Comparison of ENCODE assay signal across 8 cellular contexts in genomic region chr2:61176755-61177726, GRCh38. TPM values are rescaled to one million over a fixed set of nuclear protein-coding genes. Genes with fewer than 3 reads are reported as not detected.
DNase-seq lines count a peak whose midpoint lies in the region; ATAC-seq and TF ChIP-seq lines count a peak whose summit lies in the region.

No MANE protein-coding gene starts in this region.

- H3K36me3 Mint-ChIP-seq in H9 (ENCODE audit: insufficient read depth in 1 of 3, low read depth in 3 of 3) (peaks cover 22 to 29% (median 27%) of the 10 kb centered on the region in 3 experiments; a peak in 6 of 7 replicates), nephron progenitor cell (ENCODE audit: low read depth) (peaks cover 24% of the 10 kb centered on the region)
- H3K36me3 Mint-ChIP-seq in stimulated activated naive CD8-positive, alpha-beta T cell treated with anti-CD3 and anti-CD28 coated beads, Interleukin-15, Interleukin-2, amounts not matched to agents 100 ng/mL and 50 ng/mL, for 24 hours (ENCODE audit: low read depth) = peaks cover 31% of the 10 kb centered on the region

- H3K4me3 Mint-ChIP-seq in H9 (peak overlapping the region; percentile 82 to 86), nephron progenitor cell (peak overlapping the region; percentile 89)
- peak overlapping the region; percentile 95 for H3K4me3 Mint-ChIP-seq in stimulated activated naive CD8-positive, alpha-beta T cell treated with anti-CD3 and anti-CD28 coated beads, Interleukin-15, Interleukin-2, amounts not matched to agents 100 ng/mL and 50 ng/mL, for 24 hours

- H3K27me3 Mint-ChIP-seq in H9 (ENCODE audit: low read depth) (peaks cover 36% of the 10 kb centered on the region), nephron progenitor cell (ENCODE audit: low read depth, poor library complexity) (peaks cover 25% of the 10 kb centered on the region)
- no peaks in the 10 kb centered on the region for H3K27me3 Mint-ChIP-seq in stimulated activated naive CD8-positive, alpha-beta T cell treated with anti-CD3 and anti-CD28 coated beads, Interleukin-15, Interleukin-2, amounts not matched to agents 100 ng/mL and 50 ng/mL, for 24 hours

- H2AFZ ChIP-seq in H9 (ENCODE audit: low read length) = no peak overlapping the region

- peak; percentile 83 for ATAC-seq in RWPE2 (ENCODE audit: low read depth)

- no peak overlapping the region for H3K23ac ChIP-seq in H9 (ENCODE audit: insufficient read length, low read depth, low read length)

- no peak overlapping the region for H2BK15ac ChIP-seq in H9 (ENCODE audit: low read depth, low read length)

- DNase-seq in GDM1 (lab: John Stamatoyannopoulos, UW) (peak; percentile 92), H9 (peak; percentile 96), M059J (ENCODE audit: low read depth) (peak; percentile 90), RWPE2 (ENCODE audit: low spot score) (peak; percentile 92), fibroblast of the aortic adventitia (ENCODE audit: low read depth) (peak; percentile 89), nephron progenitor cell (peak; percentile 97)
- DNase-seq in activated effector memory CD4-positive, alpha-beta T cell treated with Interleukin-2 at 50 U/mL for 16 hours = peak; percentile 95

- H3K4me1 ChIP-seq in H9 (ENCODE audit: insufficient read depth, low read length) (peaks cover 4% of the 10 kb centered on the region; the same call in 1 of the 2 replicates), RWPE2 (ENCODE audit: insufficient read depth, poor library complexity, severe bottlenecking) (peaks cover 26% of the 10 kb centered on the region)

- H4K91ac ChIP-seq in H9 (ENCODE audit: insufficient read length, low read depth, low read length) = no peak overlapping the region

- peak overlapping the region; percentile 50 for H3K4me3 ChIP-seq in RWPE2 (ENCODE audit: severe bottlenecking)
- H3K4me3 ChIP-seq in fibroblast of the aortic adventitia (ENCODE audit: low read depth, low read length) = peak overlapping the region; percentile 82

- peak overlapping the region; percentile 1 to 92 (median 59); a peak in 4 of 7 replicates for H3K27ac Mint-ChIP-seq in H9
- H3K27ac Mint-ChIP-seq in nephron progenitor cell = peak overlapping the region; percentile 27
- H3K27ac Mint-ChIP-seq in stimulated activated naive CD8-positive, alpha-beta T cell treated with anti-CD3 and anti-CD28 coated beads, Interleukin-15, Interleukin-2, amounts not matched to agents 100 ng/mL and 50 ng/mL, for 24 hours = peak overlapping the region; percentile 90

- H3K4ac ChIP-seq in H9 (ENCODE audit: low read depth, low read length) = no peak overlapping the region

- H4K8ac ChIP-seq in H9 (replicated peaks; ENCODE audit: insufficient read length, low read depth, low read length) = no peak overlapping the region

- no peak overlapping the region for H2BK20ac ChIP-seq in H9 (ENCODE audit: low read depth, low read length, poor library complexity, severe bottlenecking)

- peaks cover 33% of the 10 kb centered on the region for H3K36me3 ChIP-seq in RWPE2 (ENCODE audit: low read depth)

- H3K18ac ChIP-seq in H9 (ENCODE audit: insufficient read length, low read depth, low read length) = peak overlapping the region; percentile 97

- peak overlapping the region; percentile 96 for H3K14ac ChIP-seq in H9 (ENCODE audit: insufficient read depth, low read length)

- H3K23me2 ChIP-seq in H9 (ENCODE audit: insufficient read length, low read depth, low read length, poor library complexity, severe bottlenecking) = peaks cover 14% of the 10 kb centered on the region

- H3K56ac ChIP-seq in H9 (ENCODE audit: insufficient read length, low read depth, low read length) = no peak overlapping the region

- H4K20me1 ChIP-seq in H9 (ENCODE audit: control insufficient read depth, insufficient read depth, insufficient read length) = no peaks in the 10 kb centered on the region

- H2AK5ac ChIP-seq in H9 (ENCODE audit: insufficient read length, low read length) = no peak overlapping the region

- H3K4me1 Mint-ChIP-seq in H9 (peaks cover 32 to 33% of the 10 kb centered on the region in 2 experiments), nephron progenitor cell (peaks cover 54% of the 10 kb centered on the region)
- H3K4me1 Mint-ChIP-seq in stimulated activated naive CD8-positive, alpha-beta T cell treated with anti-CD3 and anti-CD28 coated beads, Interleukin-15, Interleukin-2, amounts not matched to agents 100 ng/mL and 50 ng/mL, for 24 hours (ENCODE audit: low read depth) = peaks cover 50% of the 10 kb centered on the region

- H4K5ac ChIP-seq in H9 (ENCODE audit: insufficient read length, low read depth, low read length) = no peak overlapping the region

- no CpG with 5 or more reads among the region's 111 CpGs for WGBS in H9 (ENCODE audit: extremely low coverage, insufficient read length, low lambda C conversion rate)

- H3K4me2 ChIP-seq in H9 (ENCODE audit: insufficient read depth, insufficient read length, low read length) = peak overlapping the region; percentile 80

- H3K9ac ChIP-seq in H9 (ENCODE audit: extremely low read depth, insufficient read length, low read length) = peak overlapping the region; percentile 86

- H3K27me3 ChIP-seq in H9 (ENCODE audit: insufficient read depth, low read length) = no peaks in the 10 kb centered on the region; the same call in 1 of the 2 replicates
- no peaks in the 10 kb centered on the region for H3K27me3 ChIP-seq in RWPE2 (ENCODE audit: insufficient read depth, poor library complexity, severe bottlenecking)

- H3K27ac ChIP-seq in H9 (ENCODE audit: insufficient read length, low read depth, low read length) = peak overlapping the region; percentile 17
- peak overlapping the region; percentile 71 for H3K27ac ChIP-seq in RWPE2 (ENCODE audit: poor library complexity, severe bottlenecking)

- H3K9me3 Mint-ChIP-seq in H9 = no peaks in the 10 kb centered on the region; a peak in 1 of 5 replicates
- H3K9me3 Mint-ChIP-seq in nephron progenitor cell = no peaks in the 10 kb centered on the region
- H3K9me3 Mint-ChIP-seq in stimulated activated naive CD8-positive, alpha-beta T cell treated with anti-CD3 and anti-CD28 coated beads, Interleukin-15, Interleukin-2, amounts not matched to agents 100 ng/mL and 50 ng/mL, for 24 hours = no peaks in the 10 kb centered on the region

- TF ChIP-seq CTCF in H9 (conservative IDR thresholded peaks at IDR 0.05) = no peak
- no peak for TF ChIP-seq CTCF in RWPE2 (IDR thresholded peaks at IDR 0.05; ENCODE audit: poor library complexity, severe bottlenecking)
- no peak for TF ChIP-seq CTCF in fibroblast of the aortic adventitia (IDR thresholded peaks at IDR 0.05; ENCODE audit: insufficient read depth, low read length)
- TF ChIP-seq CTCF in nephron progenitor cell (IDR thresholded peaks at IDR 0.05) = no peak

- no peaks in the 10 kb centered on the region for H3K9me3 ChIP-seq in H9 (ENCODE audit: control insufficient read depth, low read depth, low read length)
- no peaks in the 10 kb centered on the region for H3K9me3 ChIP-seq in RWPE2 (ENCODE audit: severe bottlenecking)

- H2BK12ac ChIP-seq in H9 (ENCODE audit: insufficient read length, low read depth, low read length) = no peak overlapping the region

- H3K79me1 ChIP-seq in H9 (ENCODE audit: insufficient read depth, low read depth, low read length, poor library complexity, severe bottlenecking) = no peaks in the 10 kb centered on the region

- H2BK5ac ChIP-seq in H9 (ENCODE audit: insufficient read length, low read length) = no peak overlapping the region

- no peaks in the 10 kb centered on the region for H3K79me2 ChIP-seq in H9 (ENCODE audit: insufficient read depth, low read length)

- no peak overlapping the region for H3T11ph ChIP-seq in H9 (ENCODE audit: low read length)

- no peak overlapping the region for H2BK120ac ChIP-seq in H9 (ENCODE audit: low read depth, low read length, poor library complexity, severe bottlenecking)

RNA-seq across cellular contexts. Expression of gene C2orf74, which starts 15.1 kb away (rescaled TPM):
- total RNA-seq in H9 (2021) = 8.0 and 8.5 TPM in 2 replicates
- total RNA-seq in M059J (2014; rRNA removed; shearing (Covaris generic)) = 13.0 and 23.0 TPM in 2 replicates
- total RNA-seq in fibroblast of the aortic adventitia (ENCODE audit: low replicate concordance) = 8.0 and 19.0 TPM in 2 replicates

Comparison
In these comparisons a context has a peak if more than half of its experiments do, and no peak if none do; other contexts are left out.
1. Peak in every context shown above with its lines: DNase-seq, ATAC-seq, H3K4me3 ChIP-seq and H3K27ac ChIP-seq.
2. H3K27ac Mint-ChIP-seq: peak in every context shown above with its lines; median percentile 90 in stimulated activated naive CD8-positive, alpha-beta T cell treated with anti-CD3 and anti-CD28 coated beads, Interleukin-15, Interleukin-2, amounts not matched to agents 100 ng/mL and 50 ng/mL, for 24 hours; 59 in H9; 27 in nephron progenitor cell.